ENCODE assay signal across 8 cellular contexts in genomic region chr9:129460323-129461261, GRCh38.
DNase-seq lines count a peak whose midpoint lies in the region; ATAC-seq and TF ChIP-seq lines count a peak whose summit lies in the region.

No MANE protein-coding gene starts in this region.

- TF ChIP-seq CTCF in DND-41 (IDR thresholded peaks at IDR 0.05; ENCODE audit: borderline replicate concordance, extremely low read depth, low read length, poor library complexity, severe bottlenecking): peak; percentile 4
- no peak for TF ChIP-seq CTCF in HCT116 (IDR thresholded peaks at IDR 0.05 in 2 of 3, conservative IDR thresholded peaks at IDR 0.05 in 1 of 3; ENCODE audit: borderline replicate concordance in 1 of 3, insufficient read depth in 1 of 3, low read depth in 2 of 3, low read length in 2 of 3)
- TF ChIP-seq CTCF in adrenal gland (IDR thresholded peaks at IDR 0.05): peak in 3 of 6 experiments; percentile 26 to 40 (median 28)
- TF ChIP-seq CTCF in heart left ventricle (IDR thresholded peaks at IDR 0.05): peak in 8 of 12 donors; percentile 5 to 51 (median 28)
- peak; percentile 9 to 37 for TF ChIP-seq CTCF in tibial artery (IDR thresholded peaks at IDR 0.05)

- H3K27me3 ChIP-seq in DND-41 (ENCODE audit: insufficient read depth, low read length, poor library complexity) (peaks cover 5% of the 10 kb centered on the region), HCT116 (ENCODE audit: insufficient read depth, low read length) (no peaks in the 10 kb centered on the region), adrenal gland (no peaks in the 10 kb centered on the region), heart left ventricle (no peaks in the 10 kb centered on the region), trophoblast cell (ENCODE audit: insufficient read depth, low read length) (no peaks in the 10 kb centered on the region), tibial artery (no peaks in the 10 kb centered on the region)

- H3K4me1 ChIP-seq in DND-41 (ENCODE audit: insufficient read depth, low read length): peaks cover 27% of the 10 kb centered on the region
- peaks cover 69 to 80% of the 10 kb centered on the region in 2 experiments for H3K4me1 ChIP-seq in HCT116 (ENCODE audit: control insufficient read depth in 1 of 2, insufficient read depth in 2 of 2, low read length in 2 of 2)
- peaks cover 37 to 46% of the 10 kb centered on the region in 2 donors for H3K4me1 ChIP-seq in adrenal gland (replicated peaks in 1 of 2)
- H3K4me1 ChIP-seq in heart left ventricle: peaks cover 9 to 52% (median 43%) of the 10 kb centered on the region in 12 donors
- H3K4me1 ChIP-seq in trophoblast cell (ENCODE audit: control insufficient read depth in 1 of 2, insufficient read depth in 2 of 2, low read length in 2 of 2): peaks cover 32 to 36% of the 10 kb centered on the region in 2 experiments
- H3K4me1 ChIP-seq in tibial artery: peaks cover 13 to 56% (median 44%) of the 10 kb centered on the region in 4 donors

- no peaks in the 10 kb centered on the region for H3K36me3 Mint-ChIP-seq in T-cell

- H3K23ac ChIP-seq in trophoblast cell (ENCODE audit: low read length): no peak overlapping the region

- no peaks in the 10 kb centered on the region for H3K9me2 ChIP-seq in HCT116 (ENCODE audit: insufficient read depth)

- H4K8ac ChIP-seq in trophoblast cell (ENCODE audit: low read depth, low read length): peak overlapping the region; percentile 99

- H3K9me3 Mint-ChIP-seq in T-cell: no peaks in the 10 kb centered on the region

- TF ChIP-seq POLR2A in HCT116 (IDR thresholded peaks at IDR 0.05; ENCODE audit: borderline replicate concordance, extremely low read depth, insufficient read depth, insufficient read length) (no peak), adrenal gland (IDR thresholded peaks at IDR 0.05) (peak; percentile 64 to 92), heart left ventricle (IDR thresholded peaks at IDR 0.05) (peak; percentile 39 to 79)

- H3K4me3 Mint-ChIP-seq in T-cell: peak overlapping the region; percentile 66 to 81 (median 70)

- H3K9ac ChIP-seq in DND-41 (ENCODE audit: low read depth, low read length) (peak overlapping the region; percentile 46; the same call in 1 of the 2 replicates), HCT116 (ENCODE audit: low read length) (peak overlapping the region; percentile 75), trophoblast cell (ENCODE audit: low read length) (peak overlapping the region; percentile 79)

- H2AFZ ChIP-seq in DND-41 (ENCODE audit: low read depth, low read length): no peak overlapping the region
- no peak overlapping the region for H2AFZ ChIP-seq in HCT116 (ENCODE audit: low read depth, low read length, poor library complexity, severe bottlenecking)
- H2AFZ ChIP-seq in trophoblast cell (ENCODE audit: insufficient read depth, low read length, poor library complexity): peak overlapping the region; percentile 71

- peaks cover 27 to 52% (median 46%) of the 10 kb centered on the region in 3 donors for H3K4me1 Mint-ChIP-seq in T-cell

- WGBS in adrenal gland, 4 donors: 1 to 2% (median 1%) methylated on average over 11 to 49 of the region's 51 CpGs
- 2 to 5% (median 2%) methylated on average over 27 to 51 of the region's 51 CpGs for WGBS in heart left ventricle, 4 donors
- WGBS in trophoblast cell (ENCODE audit: extremely low coverage, insufficient coverage, insufficient read length): no CpG with 5 or more reads among the region's 51 CpGs

- H3K27ac Mint-ChIP-seq in T-cell: peak overlapping the region; percentile 89 to 91

- H3K79me1 ChIP-seq in trophoblast cell (ENCODE audit: low read length): peaks cover 35% of the 10 kb centered on the region

- DNase-seq in DND-41: peak; percentile 88
- peak; percentile 90 for DNase-seq in HCT116 (ENCODE audit: low read depth, low spot score)
- peak; percentile 92 for DNase-seq in NCI-H128 (lab: John Stamatoyannopoulos, UW; ENCODE audit: unreplicated experiment)
- peak; percentile 56 to 90 (median 72) for DNase-seq in T-cell
- peak; percentile 97 to 99 (median 98) for DNase-seq in adrenal gland
- DNase-seq in heart left ventricle: peak; percentile 97 to 99 (median 98)
- DNase-seq in trophoblast cell: peak; percentile 95 to 96
- DNase-seq in tibial artery: peak; percentile 98 to 99

- RAD21 ChIA-PET in HCT116 (lab: Charles Lee; ENCODE audit: low non-redundant PET in 1 of 2, low total read pairs in 2 of 2, uncharacterized antibody in 2 of 2, unreplicated experiment in 2 of 2): interaction anchor here in 1 of 2 experiments (0.5 kb wide), 1 partner anchor 293 kb away, joined by 3 read pairs; no protein-coding TSS in a partner anchor

- H3K9me3 ChIP-seq in DND-41 (ENCODE audit: insufficient read depth, low read length, severe bottlenecking) (no peaks in the 10 kb centered on the region), HCT116 (ENCODE audit: control insufficient read depth in 1 of 2, insufficient read depth in 1 of 2, low read depth in 1 of 2, low read length in 2 of 2) (no peaks in the 10 kb centered on the region), adrenal gland (replicated peaks in 1 of 3) (no peaks in the 10 kb centered on the region), heart left ventricle (no peaks in the 10 kb centered on the region), trophoblast cell (ENCODE audit: insufficient read depth, low read depth, low read length) (no peaks in the 10 kb centered on the region), tibial artery (no peaks in the 10 kb centered on the region)

- H3K27me3 Mint-ChIP-seq in T-cell: no peaks in the 10 kb centered on the region

- TSS peak; percentile 76 for BruUV-seq in HCT116 (replicated peaks; lab: Mats Ljungman, UMichigan)

- POLR2A ChIA-PET in HCT116 (lab: Charles Lee): interaction anchor here (0.6 to 2.0 kb wide), 15 partner anchors 14 to 393 kb away, joined by 3 to 10 read pairs (median 4); partner anchors contain the start of genes CRAT and IER5L
- POLR2A ChIA-PET in T-cell (lab: Charles Lee): interaction anchor here in 1 of 2 donors (0.5 to 0.7 kb wide), 4 partner anchors 22 to 282 kb away, joined by 3 to 4 read pairs (median 4); partner anchors contain the start of gene IER5L

- TF ChIP-seq RAD21 in HCT116 (IDR thresholded peaks at IDR 0.05; ENCODE audit: low read depth): no peak

- H3K36me3 ChIP-seq in DND-41 (ENCODE audit: insufficient read depth, low read length): no peaks in the 10 kb centered on the region
- H3K36me3 ChIP-seq in HCT116 (ENCODE audit: control insufficient read depth in 1 of 2, insufficient read depth in 2 of 2, low read length in 2 of 2): no peaks in the 10 kb centered on the region
- no peaks in the 10 kb centered on the region for H3K36me3 ChIP-seq in adrenal gland (replicated peaks in 1 of 2)
- no peaks in the 10 kb centered on the region for H3K36me3 ChIP-seq in heart left ventricle
- H3K36me3 ChIP-seq in trophoblast cell (ENCODE audit: control insufficient read depth in 1 of 2, insufficient read depth in 2 of 2, low read length in 2 of 2): no peaks in the 10 kb centered on the region
- no peaks in the 10 kb centered on the region for H3K36me3 ChIP-seq in tibial artery

- H3K27ac ChIP-seq in DND-41 (ENCODE audit: low read length) (no peak overlapping the region), HCT116 (ENCODE audit: low read depth, low read length) (peak overlapping the region; percentile 99), adrenal gland (peak overlapping the region; percentile 92 to 100 (median 96)), heart left ventricle (peak overlapping the region; percentile 91 to 100 (median 98)), trophoblast cell (ENCODE audit: low read depth, low read length) (peak overlapping the region; percentile 99), tibial artery (peak overlapping the region; percentile 97 to 100)

- CTCF ChIA-PET in HCT116 (lab: Charles Lee) (interaction anchor here (0.6 kb wide), 1 partner anchor 101 kb away, joined by 4 read pairs; no protein-coding TSS in a partner anchor), T-cell (lab: Charles Lee) (interaction anchor here in 1 of 2 donors (0.6 to 1.3 kb wide), 5 partner anchors 30 to 329 kb away, joined by 3 to 4 read pairs (median 4); no protein-coding TSS in a partner anchor)

- peak overlapping the region; percentile 100 for H4K91ac ChIP-seq in trophoblast cell (ENCODE audit: low read depth, low read length)

- H3K4me3 ChIP-seq in DND-41 (ENCODE audit: low read depth in 1 of 2, low read length in 2 of 2): peak overlapping the region in 1 of 2 experiments; percentile 39; a peak in 1 of 4 replicates
- H3K4me3 ChIP-seq in HCT116 (replicated peaks in 1 of 2; ENCODE audit: low read depth in 1 of 2, low read length in 2 of 2): peak overlapping the region; percentile 51 to 57
- peak overlapping the region in 1 of 4 donors; percentile 46 for H3K4me3 ChIP-seq in adrenal gland
- H3K4me3 ChIP-seq in heart left ventricle: peak overlapping the region; percentile 16 to 60 (median 51)
- peak overlapping the region; percentile 6 for H3K4me3 ChIP-seq in trophoblast cell (ENCODE audit: low read depth, low read length)
- H3K4me3 ChIP-seq in tibial artery: peak overlapping the region; percentile 52 to 56

- peak overlapping the region; percentile 99 for H3K14ac ChIP-seq in trophoblast cell (ENCODE audit: low read length)

- intact Hi-C loops in HCT116 (cut with micrococcal nuclease) (loop anchor here (5.0 kb wide), 1 partner anchor 48 kb away; no protein-coding TSS in a partner anchor), adrenal gland (cut with DNase I) (loop anchor here in 1 of 2 donors (10.0 kb wide), 1 partner anchor 286 kb away; the partner anchor contains the start of gene IER5L), heart left ventricle (cut with DNase I) (loop anchor here in 6 of 10 donors (1.0 to 10.0 kb wide), 8 partner anchors 20 to 136 kb away; no protein-coding TSS in a partner anchor), tibial artery (cut with DNase I; ENCODE audit: low total_unique reads) (no loop called here)

- H3K79me2 ChIP-seq in DND-41 (ENCODE audit: insufficient read depth, low read length) (no peaks in the 10 kb centered on the region), HCT116 (ENCODE audit: insufficient read depth, low read length) (no peaks in the 10 kb centered on the region), trophoblast cell (ENCODE audit: control insufficient read depth, insufficient read depth, low read length, poor library complexity) (peaks cover 8% of the 10 kb centered on the region)

- peak overlapping the region; percentile 88 for H4K12ac ChIP-seq in trophoblast cell (ENCODE audit: low read depth, low read length)

- H3K4me2 ChIP-seq in DND-41 (ENCODE audit: insufficient read depth, low read length) (peak overlapping the region; percentile 65), HCT116 (ENCODE audit: low read length) (peak overlapping the region; percentile 90), trophoblast cell (ENCODE audit: low read length) (peak overlapping the region; percentile 62)

- H2AK5ac ChIP-seq in trophoblast cell (ENCODE audit: low read length): peak overlapping the region; percentile 96

- H2BK12ac ChIP-seq in trophoblast cell (ENCODE audit: low read length): peak overlapping the region; percentile 98

- H2BK120ac ChIP-seq in trophoblast cell (ENCODE audit: insufficient read depth, low read length, poor library complexity): peak overlapping the region; percentile 99

- H3K4ac ChIP-seq in trophoblast cell (ENCODE audit: low read depth, low read length): peak overlapping the region; percentile 81

- H3K18ac ChIP-seq in trophoblast cell (ENCODE audit: low read length): peak overlapping the region; percentile 97

- ATAC-seq in DND-41 (ENCODE audit: insufficient read depth, low read depth) (peak; percentile 89), HCT116 (peak; percentile 83), T-cell (replicated peaks in 1 of 4) (peak; percentile 78 to 86 (median 82)), heart left ventricle (peak; percentile 86 to 94 (median 92))

- peak overlapping the region; percentile 98 for H2BK5ac ChIP-seq in trophoblast cell (ENCODE audit: low read depth, low read length, poor library complexity)

- H4K20me1 ChIP-seq in DND-41 (ENCODE audit: insufficient read depth, low read length) (no peaks in the 10 kb centered on the region), HCT116 (ENCODE audit: insufficient read depth) (no peaks in the 10 kb centered on the region)

Comparison
In these comparisons a context has a peak if more than half of its experiments do, and no peak if none do; other contexts are left out.
1. CTCF ChIP-seq: peak in DND-41 (single experiment), heart left ventricle (8 of 12) and tibial artery (2 of 2); none in HCT116 (0 of 3).
2. Peak in every context shown above with its lines, with median percentiles within 50 percentile points of each other: ATAC-seq, DNase-seq, H3K4me2 ChIP-seq and H3K9ac ChIP-seq.